In genomic region chr11:130180491-130180890, GRCh38 we compare ENCODE assay signal across 10 cellular contexts. TPM values are rescaled to one million over a fixed set of nuclear protein-coding genes. Genes with fewer than 3 reads are reported as not detected.
DNase-seq lines count a peak whose midpoint lies in the region; ATAC-seq and TF ChIP-seq lines count a peak whose summit lies in the region.
"Had no signal": no experiment of that assay in that cellular context is flagged by ENCODE, and none has a peak within 500 bp of the region (broad histone marks: within the 10 kb centered on the region; RNA-seq: fewer than 3 reads in every experiment).

No MANE protein-coding gene starts in this region.

- ATAC-seq in GM18505 (IDR thresholded peaks at IDR 0.05; ENCODE audit: unreplicated experiment): peak; percentile 55
- no peak for ATAC-seq in GM19452 (IDR thresholded peaks at IDR 0.05; ENCODE audit: unreplicated experiment)
- no peak for ATAC-seq in HG03571 (IDR thresholded peaks at IDR 0.05; ENCODE audit: unreplicated experiment)
- ATAC-seq in GM18909 (IDR thresholded peaks at IDR 0.05; ENCODE audit: poor library complexity, unreplicated experiment): no peak

- no peaks in the 10 kb centered on the region for H3K9me3 ChIP-seq in duodenal mucosa (ENCODE audit: control insufficient read depth in 1 of 2, low read length in 2 of 2)
- H3K9me3 ChIP-seq in WERI-Rb-1 (ENCODE audit: severe bottlenecking): no peaks in the 10 kb centered on the region

- TF ChIP-seq POLR2A in GM18505 (IDR thresholded peaks at IDR 0.05; ENCODE audit: borderline replicate concordance, extremely low read depth, insufficient read depth, insufficient read length): no peak

- DNase-seq in M059J (ENCODE audit: low read depth) (peak; percentile 27), putamen (ENCODE audit: low spot score) (peak; percentile 30), WERI-Rb-1 (no peak)
- DNase-seq: activated CD4-positive, CD25-positive, alpha-beta regulatory T cell; effector CD4-positive, alpha-beta T cell had no signal

- peak overlapping the region; percentile 50 to 68 for H3K9ac ChIP-seq in duodenal mucosa (ENCODE audit: low read depth in 1 of 2, low read length in 2 of 2)

- H3K27ac ChIP-seq in duodenal mucosa (ENCODE audit: low read depth, low read length): peak overlapping the region; percentile 79
- H3K27ac ChIP-seq in WERI-Rb-1: no peak overlapping the region

- H3K4me1 ChIP-seq in duodenal mucosa (ENCODE audit: control insufficient read depth in 1 of 2, insufficient read depth in 2 of 2, low read length in 2 of 2): peaks cover 40 to 60% of the 10 kb centered on the region in 2 donors

- H3K27me3 ChIP-seq in duodenal mucosa (ENCODE audit: control insufficient read depth in 1 of 2, insufficient read depth in 2 of 2, low read length in 2 of 2): no peaks in the 10 kb centered on the region
- no peaks in the 10 kb centered on the region for H3K27me3 ChIP-seq in WERI-Rb-1 (ENCODE audit: insufficient read depth, low read depth, severe bottlenecking)

- no peak for TF ChIP-seq CTCF in WERI-Rb-1 (IDR thresholded peaks at IDR 0.05; ENCODE audit: low read depth, low read length)

- peak overlapping the region; percentile 48 to 52 for H3K4me3 ChIP-seq in duodenal mucosa (ENCODE audit: low read depth in 1 of 2, low read length in 2 of 2)
- H3K4me3 ChIP-seq in WERI-Rb-1 (ENCODE audit: low read depth, low read length): no peak overlapping the region

- H3K36me3 ChIP-seq in duodenal mucosa (ENCODE audit: control insufficient read depth in 1 of 2, insufficient read depth in 2 of 2, low read length in 2 of 2) (peaks cover 0 to 6% of the 10 kb centered on the region in 2 donors), WERI-Rb-1 (no peaks in the 10 kb centered on the region)

RNA-seq across cellular contexts. Expression of gene ST14, which starts 20.9 kb away (rescaled TPM):
- total RNA-seq in M059J (2014; rRNA removed; shearing (Covaris generic)): 0.30 and 0.44 TPM in 2 replicates
